13 cellular contexts compared by ENCODE assay signal in the genomic region with DNA sequence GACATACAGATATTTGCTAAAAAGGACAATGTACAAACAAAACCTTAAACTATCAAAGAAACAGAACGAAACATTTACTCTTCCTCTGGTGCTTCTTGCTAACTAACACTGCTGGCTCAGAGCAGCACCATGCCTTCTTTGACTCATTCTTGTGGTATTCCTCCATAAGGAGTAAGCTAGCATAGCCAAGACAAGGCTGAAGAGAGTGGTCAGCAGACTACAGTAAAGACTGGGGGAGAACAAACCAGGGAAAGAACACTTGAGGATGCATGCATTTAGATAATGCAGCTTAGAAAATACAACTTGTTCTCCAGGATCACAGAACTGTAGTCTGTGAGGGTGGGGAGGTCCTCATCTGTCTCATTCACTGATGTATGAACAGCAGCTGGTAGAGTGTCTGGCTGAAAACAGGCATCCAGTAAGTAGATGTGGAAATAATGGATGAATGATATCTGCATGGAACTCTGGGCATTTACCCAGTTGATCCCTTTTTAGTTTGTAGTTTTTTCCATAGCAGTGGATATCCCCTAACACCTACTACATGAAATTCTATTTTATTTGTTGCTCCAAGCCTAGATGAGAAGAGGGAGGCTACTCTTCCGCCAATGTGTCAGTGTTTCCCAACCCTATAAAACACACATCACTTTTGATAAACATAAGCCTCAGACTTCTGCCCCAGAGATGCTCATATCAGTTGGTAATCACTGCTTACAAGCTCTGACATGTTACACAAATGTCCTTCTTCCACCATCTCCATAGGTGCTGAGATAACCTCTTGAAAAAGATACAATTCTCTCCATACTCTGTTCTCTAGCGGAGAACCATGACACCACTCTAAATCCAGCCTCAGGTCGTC. TPM values are rescaled to one million over a fixed set of nuclear protein-coding genes. Genes with fewer than 3 reads are reported as not detected.
DNase-seq lines count a peak whose midpoint lies in the region; ATAC-seq and TF ChIP-seq lines count a peak whose summit lies in the region.
"Had no signal": no experiment of that assay in that cellular context is flagged by ENCODE, and none has a peak within 500 bp of the region (broad histone marks: within the 10 kb centered on the region; RNA-seq: fewer than 3 reads in every experiment).

No MANE protein-coding gene starts in this region.

- peaks cover 39% of the 10 kb centered on the region for H3K36me3 Mint-ChIP-seq in mesothelial cell of epicardium

- H3K4me3 Mint-ChIP-seq in mesothelial cell of epicardium = no peak overlapping the region
- H3K4me3 Mint-ChIP-seq: activated naive CD4-positive, alpha-beta T cell treated with anti-CD3 and anti-CD28 coated beads, Interleukin-2, amount 10 ng/mL, durations not matched to agents 7 days and 5 days had no signal

- DNase-seq in HT1080 (ENCODE audit: low read depth) = peak; percentile 68
- DNase-seq in ascending aorta (ENCODE audit: low spot score in 2 of 2) = no peak
- DNase-seq in foreskin melanocyte = peak; percentile 47
- DNase-seq in mesothelial cell of epicardium (ENCODE audit: low spot score in 2 of 2, unreplicated experiment in 2 of 2) = no peak
- DNase-seq: activated CD4-positive, CD25-positive, alpha-beta regulatory T cell treated with anti-CD3 and anti-CD28 coated beads, Interleukin-2, amount 50 U/mL, for 72 hours; activated naive CD4-positive, alpha-beta T cell treated with anti-CD3 and anti-CD28 coated beads, Interleukin-2, amount 10 ng/mL, durations not matched to agents 7 days and 5 days; DMS53; right cardiac atrium; Right ventricle myocardium superior had no signal

- H3K27ac Mint-ChIP-seq in mesothelial cell of epicardium = no peak overlapping the region
- H3K27ac Mint-ChIP-seq: activated naive CD4-positive, alpha-beta T cell treated with anti-CD3 and anti-CD28 coated beads, Interleukin-2, amount 10 ng/mL, durations not matched to agents 7 days and 5 days had no signal

- intact Hi-C loops in ascending aorta (cut with DNase I) = no loop called here

- peaks cover 2 to 16% of the 10 kb centered on the region in 2 donors for H3K4me1 ChIP-seq in ascending aorta
- H3K4me1 ChIP-seq in skeletal muscle satellite cell (ENCODE audit: control insufficient read depth, insufficient read depth, low read length) = peaks cover 28% of the 10 kb centered on the region

- H3K4me2 ChIP-seq in skeletal muscle satellite cell (ENCODE audit: low read length) = peak overlapping the region; percentile 53

- TF ChIP-seq CTCF in ascending aorta (IDR thresholded peaks at IDR 0.05) = no peak
- no peak for TF ChIP-seq CTCF in mesothelial cell of epicardium (IDR thresholded peaks at IDR 0.05; ENCODE audit: unreplicated experiment)

- H3K27me3 Mint-ChIP-seq in mesothelial cell of epicardium (ENCODE audit: low read depth) = no peaks in the 10 kb centered on the region
- H3K27me3 Mint-ChIP-seq: activated naive CD4-positive, alpha-beta T cell treated with anti-CD3 and anti-CD28 coated beads, Interleukin-2, amount 10 ng/mL, durations not matched to agents 7 days and 5 days had no signal

- peak overlapping the region; percentile 40 for H3K9ac ChIP-seq in skeletal muscle satellite cell (ENCODE audit: low read depth, low read length)

- H3K9me3 Mint-ChIP-seq in mesothelial cell of epicardium = no peaks in the 10 kb centered on the region
- H3K9me3 Mint-ChIP-seq: activated naive CD4-positive, alpha-beta T cell treated with anti-CD3 and anti-CD28 coated beads, Interleukin-2, amount 10 ng/mL, durations not matched to agents 7 days and 5 days had no signal

- H3K4me3 ChIP-seq in ascending aorta (no peak overlapping the region), skeletal muscle satellite cell (ENCODE audit: low read length) (peak overlapping the region; percentile 21)

- H3K36me3 ChIP-seq in ascending aorta = peaks cover 49 to 84% of the 10 kb centered on the region in 2 donors
- H3K36me3 ChIP-seq in skeletal muscle satellite cell (ENCODE audit: insufficient read depth, low read length) = peaks cover 64% of the 10 kb centered on the region

- no peak for ATAC-seq in HG02884 (IDR thresholded peaks at IDR 0.05; ENCODE audit: unreplicated experiment)
- no peak for ATAC-seq in HG03025 (IDR thresholded peaks at IDR 0.05; ENCODE audit: low FRiP score, unreplicated experiment)
- ATAC-seq in GM21576 (IDR thresholded peaks at IDR 0.05; ENCODE audit: unreplicated experiment) = no peak
- ATAC-seq: right cardiac atrium had no signal

- H3K27ac ChIP-seq in ascending aorta = peak overlapping the region; percentile 70 to 75

- no peaks in the 10 kb centered on the region for H3K27me3 ChIP-seq in ascending aorta
- H3K27me3 ChIP-seq in skeletal muscle satellite cell (ENCODE audit: control insufficient read depth, insufficient read depth, low read length) = no peaks in the 10 kb centered on the region

- H3K4me1 Mint-ChIP-seq in mesothelial cell of epicardium = peaks cover 3% of the 10 kb centered on the region

- H3K9me3 ChIP-seq in ascending aorta = no peaks in the 10 kb centered on the region
- no peaks in the 10 kb centered on the region for H3K9me3 ChIP-seq in skeletal muscle satellite cell (replicated peaks; ENCODE audit: low read length)

RNA-seq across cellular contexts. Expression of gene SNX19, which starts 7.3 kb away (rescaled TPM):
- total RNA-seq in HT1080 (2014; rRNA removed; shearing (Covaris generic)) = 45.4 and 53.5 TPM in 2 replicates
- polyA plus RNA-seq in HT1080 (2015; cell fraction: cytosol; rRNA removed) = 28.9 and 45.4 TPM in 2 replicates
- polyA plus RNA-seq in HT1080 (2015; cell fraction: nucleus; rRNA removed) = 43.0 and 51.2 TPM in 2 replicates
- total RNA-seq in ascending aorta (137 TPM), mesothelial cell of epicardium (55.9 to 60.1 TPM (median 56.8 TPM) in 3 replicates)
- 73.8 and 74.0 TPM in 2 replicates for total RNA-seq in skeletal muscle satellite cell (2012; rRNA removed)

Comparison
In these comparisons a context has a peak if more than half of its experiments do, and no peak if none do; other contexts are left out.
1. DNase-seq: peak in HT1080 (single experiment) and foreskin melanocyte (single experiment); none in ascending aorta (0 of 2) and mesothelial cell of epicardium (0 of 2).